In the genomic region with DNA sequence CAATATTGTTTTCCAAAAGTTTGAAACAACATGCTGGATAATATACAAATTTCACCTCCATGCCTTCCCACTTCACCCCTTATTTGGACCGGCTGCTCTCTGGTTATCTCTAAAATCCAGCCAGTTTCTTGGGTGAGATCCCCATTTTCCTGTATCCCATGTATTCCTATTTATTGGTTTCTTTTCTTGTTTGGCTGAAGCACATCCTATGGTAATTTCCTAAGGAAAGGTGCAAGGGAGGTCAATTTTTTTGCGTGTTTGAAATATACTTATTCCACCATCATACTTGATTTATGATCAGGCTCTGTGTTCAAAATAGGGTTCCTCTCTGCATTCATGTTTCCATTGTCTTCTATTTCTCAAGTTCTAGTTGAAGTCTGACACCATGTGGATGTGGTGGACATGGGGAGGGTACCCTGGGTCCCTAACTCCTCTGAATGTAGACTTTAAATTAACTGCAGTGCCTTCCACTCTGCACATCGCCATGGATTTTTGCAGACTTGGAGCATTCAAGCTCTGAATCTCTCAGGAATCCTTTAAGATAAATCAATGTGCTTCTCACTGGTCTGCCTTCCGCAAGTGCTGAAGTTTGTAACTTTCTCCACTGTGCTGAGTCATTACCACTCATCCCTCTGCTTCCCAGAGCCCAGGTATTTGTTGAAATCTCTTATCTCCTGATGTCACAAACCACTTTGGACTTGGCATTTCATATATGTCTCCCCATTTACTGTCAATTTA, we compare ENCODE assay signal across 1 cellular context.
TF ChIP-seq lines count a peak whose summit lies in the region.

No MANE protein-coding gene starts in this region.

TF ChIP-seq in K562, 482 proteins besides CTCF, POLR2A, EP300 and RAD21 (continued from another document):
- TF ChIP-seq, protein P1, sequence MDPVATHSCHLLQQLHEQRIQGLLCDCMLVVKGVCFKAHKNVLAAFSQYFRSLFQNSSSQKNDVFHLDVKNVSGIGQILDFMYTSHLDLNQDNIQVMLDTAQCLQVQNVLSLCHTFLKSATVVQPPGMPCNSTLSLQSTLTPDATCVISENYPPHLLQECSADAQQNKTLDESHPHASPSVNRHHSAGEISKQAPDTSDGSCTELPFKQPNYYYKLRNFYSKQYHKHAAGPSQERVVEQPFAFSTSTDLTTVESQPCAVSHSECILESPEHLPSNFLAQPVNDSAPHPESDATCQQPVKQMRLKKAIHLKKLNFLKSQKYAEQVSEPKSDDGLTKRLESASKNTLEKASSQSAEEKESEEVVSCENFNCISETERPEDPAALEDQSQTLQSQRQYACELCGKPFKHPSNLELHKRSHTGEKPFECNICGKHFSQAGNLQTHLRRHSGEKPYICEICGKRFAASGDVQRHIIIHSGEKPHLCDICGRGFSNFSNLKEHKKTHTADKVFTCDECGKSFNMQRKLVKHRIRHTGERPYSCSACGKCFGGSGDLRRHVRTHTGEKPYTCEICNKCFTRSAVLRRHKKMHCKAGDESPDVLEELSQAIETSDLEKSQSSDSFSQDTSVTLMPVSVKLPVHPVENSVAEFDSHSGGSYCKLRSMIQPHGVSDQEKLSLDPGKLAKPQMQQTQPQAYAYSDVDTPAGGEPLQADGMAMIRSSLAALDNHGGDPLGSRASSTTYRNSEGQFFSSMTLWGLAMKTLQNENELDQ (CRISPR knock-in tag; IDR thresholded peaks at IDR 0.05; ENCODE audit: borderline replicate concordance) = no peak
- no peak for TF ChIP-seq RUNX1 (IDR thresholded peaks at IDR 0.05; ENCODE audit: low read depth)
- no peak for TF ChIP-seq TGIF2 (CRISPR knock-in tag; IDR thresholded peaks at IDR 0.05)
- TF ChIP-seq ARHGAP35 (IDR thresholded peaks at IDR 0.05; ENCODE audit: partially characterized antibody) = no peak
- TF ChIP-seq ZEB2 (IDR thresholded peaks at IDR 0.05) = peak; percentile 34; the same call in 1 of the 2 replicates
- TF ChIP-seq EZH2 (IDR thresholded peaks at IDR 0.05; ENCODE audit: borderline replicate concordance, low read depth, low read length) = no peak
- no peak for TF ChIP-seq CBFA2T3 (IDR thresholded peaks at IDR 0.05)
- TF ChIP-seq, protein P2, sequence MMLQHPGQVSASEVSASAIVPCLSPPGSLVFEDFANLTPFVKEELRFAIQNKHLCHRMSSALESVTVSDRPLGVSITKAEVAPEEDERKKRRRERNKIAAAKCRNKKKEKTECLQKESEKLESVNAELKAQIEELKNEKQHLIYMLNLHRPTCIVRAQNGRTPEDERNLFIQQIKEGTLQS (IDR thresholded peaks at IDR 0.05) = 0 out of 2 replicates have a peak, but pooled peaks have one; percentile 35
- TF ChIP-seq, protein P2 (CRISPR knock-in tag; conservative IDR thresholded peaks at IDR 0.05) = no peak
- TF ChIP-seq DPF2 (IDR thresholded peaks at IDR 0.05) = 0 out of 2 replicates have a peak, but pooled peaks have one; percentile 20
- TF ChIP-seq ZBTB1 (CRISPR knock-in tag; IDR thresholded peaks at IDR 0.05; ENCODE audit: borderline replicate concordance, low read depth) = no peak
- peak; percentile 91 for TF ChIP-seq NFE2 (IDR thresholded peaks at IDR 0.05; ENCODE audit: low read depth)
- TF ChIP-seq C11orf30 (IDR thresholded peaks at IDR 0.05; ENCODE audit: low read depth) = peak; percentile 71
- TF ChIP-seq, protein P3, sequence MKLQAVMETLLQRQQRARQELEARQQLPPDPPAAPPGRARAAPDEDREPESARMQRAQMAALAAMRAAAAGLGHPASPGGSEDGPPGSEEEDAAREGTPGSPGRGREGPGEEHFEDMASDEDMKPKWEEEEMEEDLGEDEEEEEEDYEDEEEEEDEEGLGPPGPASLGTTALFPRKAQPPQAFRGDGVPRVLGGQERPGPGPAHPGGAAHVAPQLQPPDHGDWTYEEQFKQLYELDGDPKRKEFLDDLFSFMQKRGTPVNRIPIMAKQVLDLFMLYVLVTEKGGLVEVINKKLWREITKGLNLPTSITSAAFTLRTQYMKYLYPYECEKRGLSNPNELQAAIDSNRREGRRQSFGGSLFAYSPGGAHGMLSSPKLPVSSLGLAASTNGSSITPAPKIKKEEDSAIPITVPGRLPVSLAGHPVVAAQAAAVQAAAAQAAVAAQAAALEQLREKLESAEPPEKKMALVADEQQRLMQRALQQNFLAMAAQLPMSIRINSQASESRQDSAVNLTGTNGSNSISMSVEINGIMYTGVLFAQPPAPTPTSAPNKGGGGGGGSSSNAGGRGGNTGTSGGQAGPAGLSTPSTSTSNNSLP (IDR thresholded peaks at IDR 0.05; ENCODE audit: borderline replicate concordance, low read depth, low read length) = no peak
- TF ChIP-seq GTF2F1 (IDR thresholded peaks at IDR 0.05; ENCODE audit: low read depth, low read length) = no peak
- 0 out of 2 replicates have a peak, but pooled peaks have one; percentile 18 for TF ChIP-seq JUND (IDR thresholded peaks at IDR 0.05; ENCODE audit: borderline replicate concordance, low read depth, low read length)
- TF ChIP-seq JUND (tag; IDR thresholded peaks at IDR 0.05; ENCODE audit: borderline replicate concordance, low read depth, low read length) = peak; percentile 48; the same call in 1 of the 3 replicates
- no peak for TF ChIP-seq RFX5 (IDR thresholded peaks at IDR 0.05; ENCODE audit: low read depth, low read length)
- TF ChIP-seq ZNF311 (CRISPR knock-in tag; IDR thresholded peaks at IDR 0.05) = no peak
- TF ChIP-seq, protein P4, sequence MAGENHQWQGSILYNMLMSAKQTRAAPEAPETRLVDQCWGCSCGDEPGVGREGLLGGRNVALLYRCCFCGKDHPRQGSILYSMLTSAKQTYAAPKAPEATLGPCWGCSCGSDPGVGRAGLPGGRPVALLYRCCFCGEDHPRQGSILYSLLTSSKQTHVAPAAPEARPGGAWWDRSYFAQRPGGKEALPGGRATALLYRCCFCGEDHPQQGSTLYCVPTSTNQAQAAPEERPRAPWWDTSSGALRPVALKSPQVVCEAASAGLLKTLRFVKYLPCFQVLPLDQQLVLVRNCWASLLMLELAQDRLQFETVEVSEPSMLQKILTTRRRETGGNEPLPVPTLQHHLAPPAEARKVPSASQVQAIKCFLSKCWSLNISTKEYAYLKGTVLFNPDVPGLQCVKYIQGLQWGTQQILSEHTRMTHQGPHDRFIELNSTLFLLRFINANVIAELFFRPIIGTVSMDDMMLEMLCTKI (IDR thresholded peaks at IDR 0.05; ENCODE audit: partially characterized antibody) = no peak
- TF ChIP-seq CXXC5 (CRISPR knock-in tag; IDR thresholded peaks at IDR 0.05) = no peak
- peak; percentile 70 for TF ChIP-seq MAFF (IDR thresholded peaks at IDR 0.05; ENCODE audit: low read length)
- TF ChIP-seq MAFG (tag; conservative IDR thresholded peaks at IDR 0.05) = peak; percentile 74
- TF ChIP-seq MAFK (IDR thresholded peaks at IDR 0.05; ENCODE audit: low read length) = peak; percentile 71; the same call in 1 of the 2 replicates
- no peak for TF ChIP-seq MEF2D (tag; conservative IDR thresholded peaks at IDR 0.05; ENCODE audit: low read depth)
